Comparison of ENCODE assay signal across 22 cellular contexts in genomic region chr3:96538186-96538585, GRCh38.
"Had no signal": no experiment of that assay in that cellular context is flagged by ENCODE, and none has a peak within 500 bp of the region (broad histone marks: within the 10 kb centered on the region; RNA-seq: fewer than 3 reads in every experiment).

No MANE protein-coding gene starts in this region.

- H3K9me3 Mint-ChIP-seq: activated naive CD8-positive, alpha-beta T cell treated with anti-CD3 and anti-CD28 coated beads, Interleukin-2, amount 10 ng/mL, durations not matched to agents 7 days and 5 days had no signal

- H3K27ac Mint-ChIP-seq: activated CD4-positive, alpha-beta memory T cell treated with anti-CD3 and anti-CD28 coated beads, Interleukin-2, amount 10 ng/mL, durations not matched to agents 7 days and 5 days; activated CD4-positive, alpha-beta T cell treated with anti-CD3 and anti-CD28 coated beads, Interleukin-2, amount 10 ng/mL, durations not matched to agents 7 days and 5 days; activated naive CD4-positive, alpha-beta T cell treated with anti-CD3 and anti-CD28 coated beads, Interleukin-2, amount 10 ng/mL, durations not matched to agents 7 days and 5 days; activated naive CD4-positive, alpha-beta T cell treated with anti-CD3 and anti-CD28 coated beads, Interleukin-2, amount 50 U/mL, for 72 hours; activated naive CD8-positive, alpha-beta T cell treated with anti-CD3 and anti-CD28 coated beads, Interleukin-2, amount 10 ng/mL, durations not matched to agents 7 days and 5 days; activated T-cell treated with anti-CD3 and anti-CD28 coated beads, Interleukin-2, amount 50 U/mL, for 24 hours; activated T-cell treated with anti-CD3 and anti-CD28 coated beads, Interleukin-2, amount 50 U/mL, for 72 hours; brain; T-helper 17 cell had no signal

- H3K4me1 Mint-ChIP-seq: activated CD4-positive, alpha-beta memory T cell treated with anti-CD3 and anti-CD28 coated beads, Interleukin-2, amount 10 ng/mL, durations not matched to agents 7 days and 5 days; activated CD4-positive, alpha-beta T cell treated with anti-CD3 and anti-CD28 coated beads, Interleukin-2, amount 10 ng/mL, durations not matched to agents 7 days and 5 days; activated naive CD4-positive, alpha-beta T cell treated with anti-CD3 and anti-CD28 coated beads, Interleukin-2, amount 10 ng/mL, durations not matched to agents 7 days and 5 days; activated naive CD8-positive, alpha-beta T cell treated with anti-CD3 and anti-CD28 coated beads, Interleukin-2, amount 10 ng/mL, durations not matched to agents 7 days and 5 days; brain; T-helper 17 cell had no signal

- H3K36me3 Mint-ChIP-seq: activated naive CD4-positive, alpha-beta T cell treated with anti-CD3 and anti-CD28 coated beads, Interleukin-2, amount 10 ng/mL, durations not matched to agents 7 days and 5 days; activated naive CD4-positive, alpha-beta T cell treated with anti-CD3 and anti-CD28 coated beads, Interleukin-2, amount 50 U/mL, for 72 hours; activated naive CD8-positive, alpha-beta T cell treated with anti-CD3 and anti-CD28 coated beads, Interleukin-2, amount 10 ng/mL, durations not matched to agents 7 days and 5 days; brain had no signal

- DNase-seq: activated CD4-positive, alpha-beta memory T cell treated with anti-CD3 and anti-CD28 coated beads, Interleukin-2, amount 10 ng/mL, durations not matched to agents 7 days and 5 days; activated CD4-positive, alpha-beta T cell treated with anti-CD3 and anti-CD28 coated beads for 1 hour; activated CD4-positive, alpha-beta T cell treated with anti-CD3 and anti-CD28 coated beads for 4 hours; activated CD4-positive, alpha-beta T cell treated with anti-CD3 and anti-CD28 coated beads, Interleukin-2, amount 10 ng/mL, durations not matched to agents 7 days and 5 days; activated CD4-positive, alpha-beta T cell treated with anti-CD3 and anti-CD28 coated beads, Interleukin-2, amount 50 U/mL, for 4 hours; activated CD8-positive, alpha-beta memory T cell treated with anti-CD3 and anti-CD28 coated beads, Interleukin-2, amount 50 U/mL, for 48 hours; activated gamma-delta T cell; activated naive CD4-positive, alpha-beta T cell; activated naive CD4-positive, alpha-beta T cell treated with anti-CD3 and anti-CD28 coated beads, Interleukin-2, amount 10 ng/mL, durations not matched to agents 7 days and 5 days; activated naive CD8-positive, alpha-beta T cell treated with anti-CD3 and anti-CD28 coated beads, Interleukin-2, amount 10 ng/mL, durations not matched to agents 7 days and 5 days; activated T-cell treated with anti-CD3 and anti-CD28 coated beads for 4 hours; activated T-cell treated with anti-CD3 and anti-CD28 coated beads, Interleukin-2, amount 50 U/mL, for 24 hours; activated T-cell treated with anti-CD3 and anti-CD28 coated beads, Interleukin-2, amount 50 U/mL, for 72 hours; central memory CD4-positive, alpha-beta T cell; cerebellar nuclear complex; colonic mucosa; effector CD8-positive, alpha-beta T cell; foreskin fibroblast; T-helper 1 cell; T-helper 17 cell had no signal

- H3K27me3 Mint-ChIP-seq: activated CD4-positive, alpha-beta memory T cell treated with anti-CD3 and anti-CD28 coated beads, Interleukin-2, amount 10 ng/mL, durations not matched to agents 7 days and 5 days; activated CD4-positive, alpha-beta T cell treated with anti-CD3 and anti-CD28 coated beads, Interleukin-2, amount 10 ng/mL, durations not matched to agents 7 days and 5 days; activated naive CD4-positive, alpha-beta T cell treated with anti-CD3 and anti-CD28 coated beads, Interleukin-2, amount 10 ng/mL, durations not matched to agents 7 days and 5 days; activated naive CD8-positive, alpha-beta T cell treated with anti-CD3 and anti-CD28 coated beads, Interleukin-2, amount 10 ng/mL, durations not matched to agents 7 days and 5 days; activated T-cell treated with anti-CD3 and anti-CD28 coated beads, Interleukin-2, amount 50 U/mL, for 24 hours; brain; T-helper 17 cell had no signal

- H3K4me3 Mint-ChIP-seq: activated CD4-positive, alpha-beta memory T cell treated with anti-CD3 and anti-CD28 coated beads, Interleukin-2, amount 10 ng/mL, durations not matched to agents 7 days and 5 days; activated CD4-positive, alpha-beta T cell treated with anti-CD3 and anti-CD28 coated beads, Interleukin-2, amount 10 ng/mL, durations not matched to agents 7 days and 5 days; activated naive CD4-positive, alpha-beta T cell treated with anti-CD3 and anti-CD28 coated beads, Interleukin-2, amount 10 ng/mL, durations not matched to agents 7 days and 5 days; activated naive CD8-positive, alpha-beta T cell treated with anti-CD3 and anti-CD28 coated beads, Interleukin-2, amount 10 ng/mL, durations not matched to agents 7 days and 5 days; activated T-cell treated with anti-CD3 and anti-CD28 coated beads, Interleukin-2, amount 50 U/mL, for 24 hours; activated T-cell treated with anti-CD3 and anti-CD28 coated beads, Interleukin-2, amount 50 U/mL, for 72 hours; brain; T-helper 17 cell had no signal
